ENCODE assay signal across 9 cellular contexts in the genomic region with DNA sequence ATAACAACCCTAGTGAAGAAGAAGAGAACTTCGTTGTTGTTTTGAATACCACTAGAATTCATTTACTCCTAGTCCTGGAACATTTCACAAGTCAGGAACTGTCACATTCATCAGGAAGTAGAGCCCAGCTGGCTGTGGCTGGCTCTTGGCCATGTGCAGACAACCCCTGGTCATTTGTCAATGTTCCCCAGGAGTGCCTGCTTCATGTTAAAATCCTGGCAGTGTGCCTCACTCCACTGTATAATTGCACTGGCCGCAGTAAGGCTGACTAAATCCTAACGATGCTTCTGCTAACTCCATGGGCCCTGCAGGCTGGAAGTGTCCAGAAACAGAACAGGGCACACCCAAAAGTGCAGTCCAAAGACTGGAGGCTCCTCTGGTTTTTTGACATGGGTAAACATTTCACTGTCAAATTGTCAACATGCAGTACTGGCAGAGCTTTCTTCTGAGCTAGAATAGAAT. TPM values are rescaled to one million over a fixed set of nuclear protein-coding genes. Genes with fewer than 3 reads are reported as not detected.
DNase-seq lines count a peak whose midpoint lies in the region; ATAC-seq lines count a peak whose summit lies in the region.
"Had no signal": no experiment of that assay in that cellular context is flagged by ENCODE, and none has a peak within 500 bp of the region (broad histone marks: within the 10 kb centered on the region; RNA-seq: fewer than 3 reads in every experiment).

No MANE protein-coding gene starts in this region.

- DNase-seq in AG20443 (ENCODE audit: low spot score) (peak; percentile 62), NCI-H2081 (lab: John Stamatoyannopoulos, UW) (peak; percentile 79 to 92), dermis microvascular lymphatic vessel endothelial cell (ENCODE audit: low read depth in 2 of 2) (peak; percentile 89 to 94), mucosa of gallbladder (ENCODE audit: low spot score) (peak; percentile 94)
- DNase-seq: cortex of kidney had no signal

- ATAC-seq in GM21825 (IDR thresholded peaks at IDR 0.05; ENCODE audit: unreplicated experiment) (no peak), GM21723 (IDR thresholded peaks at IDR 0.05; ENCODE audit: unreplicated experiment) (no peak), GM18498 (IDR thresholded peaks at IDR 0.05; ENCODE audit: unreplicated experiment) (no peak), HG02981 (IDR thresholded peaks at IDR 0.05; ENCODE audit: unreplicated experiment) (no peak)

RNA-seq across cellular contexts. Expression of a gene that starts 41.5 kb away (rescaled TPM):
- total RNA-seq in dermis microvascular lymphatic vessel endothelial cell (not detected in 2 replicates), mucosa of gallbladder (10.4 TPM)

Comparison
In these comparisons a context has a peak if more than half of its experiments do, and no peak if none do; other contexts are left out.
1. RNA of a gene that starts 41.5 kb away (total RNA-seq): 10.4 TPM in mucosa of gallbladder (single experiment); not detected in dermis microvascular lymphatic vessel endothelial cell; every median in the first group is over 10 times any median in the second.
2. Peak in every context shown above with its lines, with median percentiles within 50 percentile points of each other: DNase-seq.